14 cellular contexts compared by ENCODE assay signal in the genomic region with DNA sequence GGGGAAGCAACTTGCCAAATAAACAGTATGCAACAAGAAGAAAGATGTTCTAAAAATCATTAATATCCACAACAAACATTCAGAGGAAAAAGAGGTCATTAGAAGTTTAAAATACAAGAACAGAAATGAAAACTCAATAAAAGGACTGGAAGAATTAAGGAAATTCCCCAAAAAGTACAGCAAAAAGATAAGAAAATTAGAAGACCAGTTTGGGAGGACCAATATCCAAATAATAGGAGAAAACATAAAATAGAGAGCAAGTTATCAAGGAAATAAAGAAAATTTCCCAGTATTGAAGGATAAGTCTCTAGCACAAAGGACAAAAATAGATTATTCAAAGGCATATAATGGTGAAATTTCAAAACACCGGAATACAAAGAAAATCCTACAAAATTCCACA. TPM values are rescaled to one million over a fixed set of nuclear protein-coding genes. Genes with fewer than 3 reads are reported as not detected.
DNase-seq lines count a peak whose midpoint lies in the region; ATAC-seq and TF ChIP-seq lines count a peak whose summit lies in the region.
"Had no signal": no experiment of that assay in that cellular context is flagged by ENCODE, and none has a peak within 500 bp of the region (broad histone marks: within the 10 kb centered on the region; RNA-seq: fewer than 3 reads in every experiment).

No MANE protein-coding gene starts in this region.

- no peak for DNase-seq in MCF 10A (ENCODE audit: unreplicated experiment)
- no peak for DNase-seq in breast epithelium (ENCODE audit: low spot score in 2 of 2)
- no peak for DNase-seq in T-cell
- no peak for DNase-seq in effector memory CD8-positive, alpha-beta T cell
- no peak for DNase-seq in RPMI8226
- DNase-seq: left ventricle myocardium superior; NCI-H2029 treated with DMSO at 0.1 percent for 48 hours; occipital lobe; stimulated activated CD4-positive, alpha-beta T cell treated with anti-CD3 and anti-CD28 coated beads, Interleukin-1b, Interleukin-23, amount 100 ng/mL, for 48 hours had no signal

- no peaks in the 10 kb centered on the region for H3K27me3 Mint-ChIP-seq in MCF 10A (ENCODE audit: insufficient read depth, unreplicated experiment)
- no peaks in the 10 kb centered on the region for H3K27me3 Mint-ChIP-seq in T-cell
- no peaks in the 10 kb centered on the region for H3K27me3 Mint-ChIP-seq in effector memory CD8-positive, alpha-beta T cell

- no peaks in the 10 kb centered on the region for H3K9me3 Mint-ChIP-seq in MCF 10A (ENCODE audit: unreplicated experiment)
- no peaks in the 10 kb centered on the region for H3K9me3 Mint-ChIP-seq in T-cell
- H3K9me3 Mint-ChIP-seq in effector memory CD8-positive, alpha-beta T cell = no peaks in the 10 kb centered on the region

- POLR2A ChIA-PET in MCF 10A (lab: Yijun Ruan, JAX) (interaction anchor here (0.6 to 14.7 kb wide), 6 partner anchors 9 to 86 kb away, joined by 3 to 385 read pairs (median 4); partner anchors contain the start of genes DIAPH1, HDAC3 and RELL2), T-cell (lab: Charles Lee) (interaction anchor here (1.2 to 1.3 kb wide), 2 partner anchors 20 to 22 kb away, joined by 4 to 6 read pairs; partner anchors contain the start of gene DIAPH1 (in 1 of the 2))

- H3K9me3 ChIP-seq in breast epithelium = no peaks in the 10 kb centered on the region
- H3K9me3 ChIP-seq: esophagus muscularis mucosa had no signal

- peaks cover 41% of the 10 kb centered on the region for H3K36me3 Mint-ChIP-seq in MCF 10A (ENCODE audit: insufficient read depth, unreplicated experiment)
- H3K36me3 Mint-ChIP-seq in T-cell = peaks cover 14% of the 10 kb centered on the region
- H3K36me3 Mint-ChIP-seq in effector memory CD8-positive, alpha-beta T cell (ENCODE audit: insufficient read depth) = peaks cover 24% of the 10 kb centered on the region

- no peak overlapping the region for H3K27ac ChIP-seq in breast epithelium
- H3K27ac ChIP-seq: cardiac muscle cell, esophagus muscularis mucosa had no signal

- TF ChIP-seq CTCF in MCF 10A (IDR thresholded peaks at IDR 0.05; ENCODE audit: unreplicated experiment) (no peak), breast epithelium (IDR thresholded peaks at IDR 0.05) (no peak)

- TF ChIP-seq POLR2A in breast epithelium (IDR thresholded peaks at IDR 0.05) = no peak

- no peaks in the 10 kb centered on the region for H3K4me1 ChIP-seq in breast epithelium

- peak overlapping the region; percentile 7 for H3K27ac Mint-ChIP-seq in MCF 10A (ENCODE audit: low read depth, unreplicated experiment)
- peak overlapping the region; percentile 85 to 86 for H3K27ac Mint-ChIP-seq in T-cell
- peak overlapping the region; percentile 52 to 87 for H3K27ac Mint-ChIP-seq in effector memory CD8-positive, alpha-beta T cell

- intact Hi-C loops in MCF 10A (cut with micrococcal nuclease) = no loop called here
- intact Hi-C loops in breast epithelium (cut with DNase I; ENCODE audit: low total_unique reads) = no loop called here

- H3K4me3 Mint-ChIP-seq in MCF 10A (ENCODE audit: unreplicated experiment) (no peak overlapping the region), T-cell (peak overlapping the region in 2 of 3 donors; percentile 10)
- peak overlapping the region in 1 of 2 donors; percentile 49 for H3K4me3 Mint-ChIP-seq in effector memory CD8-positive, alpha-beta T cell

- TSS peak; percentile 22 for BruUV-seq in MCF 10A (replicated peaks; lab: Mats Ljungman, UMichigan)

- H3K4me1 Mint-ChIP-seq in MCF 10A (ENCODE audit: insufficient read depth, unreplicated experiment) = peaks cover 23% of the 10 kb centered on the region
- peaks cover 69 to 84% (median 81%) of the 10 kb centered on the region in 3 donors for H3K4me1 Mint-ChIP-seq in T-cell
- H3K4me1 Mint-ChIP-seq in effector memory CD8-positive, alpha-beta T cell (ENCODE audit: low read depth in 2 of 2) = peaks cover 48 to 50% of the 10 kb centered on the region in 2 donors

- no peak overlapping the region for H3K4me3 ChIP-seq in breast epithelium
- H3K4me3 ChIP-seq: cardiac muscle cell, esophagus muscularis mucosa had no signal

- no peaks in the 10 kb centered on the region for H3K27me3 ChIP-seq in breast epithelium
- H3K27me3 ChIP-seq: cardiac muscle cell, esophagus muscularis mucosa had no signal

- CTCF ChIA-PET in MCF 10A (lab: Yijun Ruan, JAX) = interaction anchor here (0.6 to 9.1 kb wide), 8 partner anchors 12 to 1668 kb away, joined by 3 to 165 read pairs (median 5); partner anchors contain the start of genes DIAPH1 and PCDH1
- CTCF ChIA-PET in T-cell (lab: Charles Lee) = interaction anchor here in 1 of 2 donors (0.6 to 3.3 kb wide), 7 partner anchors 10 to 427 kb away, joined by 3 to 33 read pairs (median 9); partner anchors contain the start of gene DIAPH1

- H3K36me3 ChIP-seq in breast epithelium = no peaks in the 10 kb centered on the region
- H3K36me3 ChIP-seq: cardiac muscle cell had no signal

- ATAC-seq in T-cell (replicated peaks in 1 of 4) (no peak), GM18873 (IDR thresholded peaks at IDR 0.05; ENCODE audit: low FRiP score, unreplicated experiment) (no peak), GM21737 (IDR thresholded peaks at IDR 0.05; ENCODE audit: unreplicated experiment) (no peak)
- ATAC-seq in effector memory CD8-positive, alpha-beta T cell (replicated peaks) = no peak
- ATAC-seq: sciatic nerve had no signal

RNA-seq across cellular contexts. Expression of gene DIAPH1, which starts 21.9 kb away (rescaled TPM):
- total RNA-seq in MCF 10A (2022) (203 and 228 TPM in 2 replicates), breast epithelium (10 to 100 TPM; 58.8 to 64.8 (median 63.6) TPM), T-cell (100 to 1,000 TPM; 190 to 271 (median 211) TPM)

RNA-seq across cellular contexts. Expression of gene HDAC3, which starts 39.8 kb away (rescaled TPM):
- total RNA-seq in MCF 10A (2022) (83.5 and 85.6 TPM in 2 replicates), breast epithelium (10 to 100 TPM; 50.2 to 52.5 (median 52.1) TPM), T-cell (10 to 100 TPM; 68.5 to 78.5 (median 73.8) TPM)

RNA-seq across cellular contexts. Expression of gene RELL2, which starts 39.9 kb away (rescaled TPM):
- total RNA-seq in MCF 10A (2022) = 12.5 and 13.3 TPM in 2 replicates
- 1 to 10 TPM; 1.3 to 4.3 (median 4.0) TPM for total RNA-seq in breast epithelium
- 10 to 100 TPM; 15.3 to 30.7 (median 26.0) TPM for total RNA-seq in T-cell

RNA-seq across cellular contexts. Expression of gene FCHSD1, which starts 54.4 kb away (rescaled TPM):
- total RNA-seq in MCF 10A (2022) (21.2 and 22.1 TPM in 2 replicates), breast epithelium (10 to 100 TPM; 18.1 to 32.1 (median 24.3) TPM), T-cell (100 to 1,000 TPM in 3 of 5 donors, 10 to 100 TPM in 2; 68.5 to 103 (median 101) TPM)

Comparison
In these comparisons a context has a peak if more than half of its experiments do, and no peak if none do; other contexts are left out.
1. H3K27ac Mint-ChIP-seq: peak in every context shown above with its lines; median percentile 86 in T-cell; 70 in effector memory CD8-positive, alpha-beta T cell; 7 in MCF 10A.